Comparison of ENCODE assay signal across 1 cellular context in the genomic region with DNA sequence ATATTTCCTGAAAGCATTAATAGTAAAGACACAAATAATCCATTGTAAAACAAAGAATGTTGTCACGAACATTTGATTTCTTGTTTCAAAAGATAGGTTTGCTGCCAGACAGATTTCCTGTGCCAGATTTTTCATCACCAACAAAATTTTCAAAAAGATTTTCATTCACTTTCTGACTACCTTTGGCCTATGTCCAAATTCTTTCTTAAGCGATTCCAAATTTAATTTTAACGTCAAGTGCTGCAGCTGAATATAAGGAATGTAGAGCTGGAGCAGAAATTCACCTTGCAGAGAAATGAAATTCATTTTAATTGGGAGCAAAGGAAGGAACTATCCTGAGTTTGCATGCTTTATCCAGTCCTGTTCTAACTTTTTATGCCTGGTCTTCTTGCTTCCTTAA.
TF ChIP-seq lines count a peak whose summit lies in the region.

No MANE protein-coding gene starts in this region.

TF ChIP-seq in SK-N-SH treated with all-trans-retinoic acid at 6 μM for 48 hours, 23 proteins besides CTCF, POLR2A, EP300 and RAD21 (continued from another document):
- TF ChIP-seq TCF4 (CRISPR knock-in tag; IDR thresholded peaks at IDR 0.05; ENCODE audit: borderline replicate concordance), result no peak
- TF ChIP-seq RARB (CRISPR knock-in tag; IDR thresholded peaks at IDR 0.05), result no peak
